12 cellular contexts compared by ENCODE assay signal in genomic region chr5:120454094-120454798, GRCh38. TPM values are rescaled to one million over a fixed set of nuclear protein-coding genes. Genes with fewer than 3 reads are reported as not detected.
A peak's percentile ranks its signal among the peaks of the same experiment; 100 is the strongest.
DNase-seq lines count a peak whose midpoint lies in the region; TF ChIP-seq lines count a peak whose summit lies in the region.
"Had no signal": no experiment of that assay in that cellular context is flagged by ENCODE, and none has a peak within 500 bp of the region (broad histone marks: within the 10 kb centered on the region; RNA-seq: fewer than 3 reads in every experiment).

No MANE protein-coding gene starts in this region.

- H3K9me2 ChIP-seq in GM23248 (ENCODE audit: insufficient read depth): no peaks in the 10 kb centered on the region

- H3K9me3 ChIP-seq in GM23248 (ENCODE audit: low read depth) (no peaks in the 10 kb centered on the region), ascending aorta (no peaks in the 10 kb centered on the region), cardiac muscle cell (ENCODE audit: low read depth) (no peaks in the 10 kb centered on the region)

- H3F3A ChIP-seq in GM23248 (ENCODE audit: insufficient read depth): peaks cover 13% of the 10 kb centered on the region; the same call in 1 of the 2 replicates

- DNase-seq in GM23248: peak; percentile 84
- DNase-seq in ascending aorta (ENCODE audit: low spot score in 2 of 2): no peak
- DNase-seq in cardiac muscle cell (ENCODE audit: low read depth in 1 of 2, low spot score in 1 of 2): peak; percentile 44 to 90
- DNase-seq in pulmonary artery endothelial cell (ENCODE audit: low read depth, low spot score): peak; percentile 61
- no peak for DNase-seq in DMS153 treated with DMSO at 0.1 percent for 48 hours (lab: John Stamatoyannopoulos, UW; ENCODE audit: unreplicated experiment)
- no peak for DNase-seq in NCI-H1417 treated with DMSO at 0.1 percent for 48 hours (lab: John Stamatoyannopoulos, UW)
- no peak for DNase-seq in SIG-M5 treated with dmso at 0.1 percent for 504 hours (lab: John Stamatoyannopoulos, UW; ENCODE audit: unreplicated experiment)
- DNase-seq in NCI-H1694 treated with DMSO at 0.1 percent for 48 hours (lab: John Stamatoyannopoulos, UW): no peak
- DNase-seq: activated CD4-positive, alpha-beta T cell treated with anti-CD3 and anti-CD28 coated beads for 36 hours; Calu3; NCI-H1694; nephron progenitor cell had no signal

- H2AFZ ChIP-seq in GM23248: no peak overlapping the region

- H3K36me3 ChIP-seq in GM23248 (ENCODE audit: low read depth) (no peaks in the 10 kb centered on the region), ascending aorta (no peaks in the 10 kb centered on the region), cardiac muscle cell (no peaks in the 10 kb centered on the region)

- in situ Hi-C loops in GM23248 (cut with MboI): loop anchor here (10.0 to 25.0 kb wide), 3 partner anchors 389 to 992 kb away; partner anchors contain the start of gene HSD17B4

- H3K4me1 ChIP-seq in GM23248 (ENCODE audit: insufficient read depth) (peaks cover 34% of the 10 kb centered on the region), ascending aorta (peaks cover 3 to 12% of the 10 kb centered on the region in 2 donors), cardiac muscle cell (ENCODE audit: low read depth) (peaks cover 3% of the 10 kb centered on the region)

- H3K4me3 ChIP-seq in GM23248: peak overlapping the region; percentile 41
- H3K4me3 ChIP-seq in ascending aorta: peak overlapping the region in 1 of 2 donors; percentile 4
- H3K4me3 ChIP-seq in cardiac muscle cell: no peak overlapping the region

- no peak overlapping the region for H3K9ac ChIP-seq in GM23248

- no peaks in the 10 kb centered on the region for H3K27me3 ChIP-seq in GM23248 (replicated peaks; ENCODE audit: insufficient read depth)
- no peaks in the 10 kb centered on the region for H3K27me3 ChIP-seq in ascending aorta
- no peaks in the 10 kb centered on the region for H3K27me3 ChIP-seq in cardiac muscle cell

- peak overlapping the region; percentile 72 for H3K4me2 ChIP-seq in GM23248 (ENCODE audit: unreplicated experiment)

- WGBS in GM23248 (ENCODE audit: low coverage in 1 of 2, low lambda C conversion rate in 2 of 2, missing lambda C conversion rate in 2 of 2), 2 experiments: 0% methylated on average over 1 of the region's 1 CpG

- TF ChIP-seq CTCF in ascending aorta (IDR thresholded peaks at IDR 0.05) (no peak), cardiac muscle cell (IDR thresholded peaks at IDR 0.05; ENCODE audit: low read depth, low read length) (no peak)

- H3K27ac ChIP-seq in GM23248: no peak overlapping the region
- peak overlapping the region; percentile 38 to 50 for H3K27ac ChIP-seq in ascending aorta
- H3K27ac ChIP-seq in cardiac muscle cell: no peak overlapping the region

- no peaks in the 10 kb centered on the region for H3K79me2 ChIP-seq in GM23248 (ENCODE audit: insufficient read depth)

- intact Hi-C loops in ascending aorta (cut with DNase I): no loop called here

- H4K20me1 ChIP-seq in GM23248 (ENCODE audit: insufficient read depth): no peaks in the 10 kb centered on the region

RNA-seq across cellular contexts. Expression of gene PRR16, which starts 9.9 kb away (rescaled TPM):
- total RNA-seq in GM23248 (2014; rRNA removed; shearing (Covaris generic)): 32.5 and 33.0 TPM in 2 replicates
- polyA plus RNA-seq in GM23248 (2016; fragmentation: Nextera tagmentation; extraction: Ambion mirVana) (67.4 and 68.8 TPM in 2 replicates), cardiac muscle cell (1.2 and 5.4 TPM in 2 replicates)
- total RNA-seq in ascending aorta (28.7 TPM), cardiac muscle cell (2.3 and 3.8 TPM in 2 replicates), pulmonary artery endothelial cell (0.07 TPM in 1 of 2 replicates, not detected in the other)
- total RNA-seq: activated CD4-positive, alpha-beta T cell treated with anti-CD3 and anti-CD28 coated beads for 36 hours had no signal

Comparison
In these comparisons a context has a peak if more than half of its experiments do, and no peak if none do; other contexts are left out.
1. DNase-seq: peak in GM23248 (single experiment), cardiac muscle cell (2 of 2) and pulmonary artery endothelial cell (single experiment); none in ascending aorta (0 of 2), DMS153 treated with DMSO at 0.1 percent for 48 hours (single experiment), NCI-H1417 treated with DMSO at 0.1 percent for 48 hours (single experiment), SIG-M5 treated with dmso at 0.1 percent for 504 hours (single experiment) and NCI-H1694 treated with DMSO at 0.1 percent for 48 hours (single experiment).
2. H3K27ac ChIP-seq: peak in ascending aorta (2 of 2); none in GM23248 (single experiment) and cardiac muscle cell (single experiment).